In the genomic region with DNA sequence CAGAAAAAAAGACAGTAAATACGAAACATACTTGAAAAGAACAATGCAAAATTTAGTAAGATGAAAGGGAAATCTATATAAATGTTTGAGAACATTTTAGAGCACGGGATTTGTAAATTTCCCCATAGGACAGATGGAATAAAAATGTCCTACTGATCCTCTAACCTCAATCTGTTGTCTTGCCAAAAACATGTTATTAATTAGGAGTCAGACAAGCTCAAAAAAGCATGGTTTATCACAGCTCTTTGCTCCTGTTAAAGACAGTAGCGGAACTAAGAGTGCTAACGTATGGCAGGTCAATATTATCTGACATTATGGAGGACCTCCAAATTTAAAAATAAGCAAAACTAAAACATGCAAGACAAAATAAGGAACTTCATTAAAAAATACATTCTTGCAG, we compare ENCODE assay signal across 17 cellular contexts. TPM values are rescaled to one million over a fixed set of nuclear protein-coding genes. Genes with fewer than 3 reads are reported as not detected.
A peak's percentile ranks its signal among the peaks of the same experiment; 100 is the strongest.
DNase-seq lines count a peak whose midpoint lies in the region; ATAC-seq and TF ChIP-seq lines count a peak whose summit lies in the region.
"Had no signal": no experiment of that assay in that cellular context is flagged by ENCODE, and none has a peak within 500 bp of the region (broad histone marks: within the 10 kb centered on the region; RNA-seq: fewer than 3 reads in every experiment).

No MANE protein-coding gene starts in this region.

- H3K4me1 ChIP-seq in Caco-2 (peaks cover 21% of the 10 kb centered on the region), osteoblast (ENCODE audit: insufficient read depth, low read length) (peaks cover 13% of the 10 kb centered on the region), ovary (ENCODE audit: insufficient read depth) (peaks cover 9% of the 10 kb centered on the region)

- no peak for DNase-seq in Caco-2
- DNase-seq in HFFc6: no peak
- no peak for DNase-seq in endothelial cell (ENCODE audit: low spot score)
- DNase-seq in osteoblast (ENCODE audit: insufficient read length, low spot score, missing footprints): no peak
- DNase-seq in ovary: no peak
- DNase-seq in epidermal melanocyte (ENCODE audit: insufficient read length, low spot score): no peak
- DNase-seq: DMS153, EL, Karpas-422, MM.1S, NCI-H1105 treated with DMSO at 0.1 percent for 48 hours, NCI-H187 treated with DMSO at 0.1 percent for 48 hours, NCI-H2171, NCI-H82 had no signal

- CTCF ChIA-PET in Caco-2 (lab: Charles Lee): no interaction called here

- H3K27ac ChIP-seq in osteoblast (ENCODE audit: low read depth, low read length) (peak overlapping the region; percentile 27), ovary (no peak overlapping the region)
- H3K27ac ChIP-seq: BLaER1, GM23248 had no signal

- ATAC-seq in GM18519 (IDR thresholded peaks at IDR 0.05; ENCODE audit: low FRiP score, unreplicated experiment): no peak

- H3K9me3 Mint-ChIP-seq in Caco-2 (ENCODE audit: unreplicated experiment) (no peaks in the 10 kb centered on the region), HFFc6 (no peaks in the 10 kb centered on the region), endothelial cell (ENCODE audit: unreplicated experiment) (no peaks in the 10 kb centered on the region)

- intact Hi-C loops in Caco-2 (cut with micrococcal nuclease; ENCODE audit: unreplicated experiment) (no loop called here), ovary (cut with DNase I) (no loop called here)

- H3K4me1 Mint-ChIP-seq in Caco-2 (ENCODE audit: low read depth, unreplicated experiment) (peaks cover 2% of the 10 kb centered on the region), HFFc6 (ENCODE audit: low read depth) (peaks cover 7% of the 10 kb centered on the region), endothelial cell (ENCODE audit: unreplicated experiment) (peaks cover 3% of the 10 kb centered on the region)

- H3K4me3 Mint-ChIP-seq in Caco-2 (ENCODE audit: unreplicated experiment): no peak overlapping the region
- no peak overlapping the region for H3K4me3 Mint-ChIP-seq in HFFc6
- H3K4me3 Mint-ChIP-seq in endothelial cell (ENCODE audit: unreplicated experiment): no peak overlapping the region

- H3K9me3 ChIP-seq in Caco-2 (no peaks in the 10 kb centered on the region), osteoblast (ENCODE audit: low read depth, low read length) (no peaks in the 10 kb centered on the region), ovary (no peaks in the 10 kb centered on the region)
- H3K9me3 ChIP-seq: BLaER1 had no signal

- H3K27ac Mint-ChIP-seq in Caco-2 (ENCODE audit: unreplicated experiment) (peak overlapping the region; percentile 34), HFFc6 (peak overlapping the region; percentile 58), endothelial cell (ENCODE audit: unreplicated experiment) (peak overlapping the region; percentile 38)

- TF ChIP-seq CTCF in Caco-2 (IDR thresholded peaks at IDR 0.05; ENCODE audit: insufficient read depth in 1 of 2, low read depth in 1 of 2, low read length in 1 of 2, severe bottlenecking in 1 of 2, unreplicated experiment in 1 of 2) (no peak), HFFc6 (IDR thresholded peaks at IDR 0.05) (no peak), endothelial cell (IDR thresholded peaks at IDR 0.05; ENCODE audit: unreplicated experiment) (no peak), osteoblast (IDR thresholded peaks at IDR 0.05; ENCODE audit: extremely low read depth, low read depth, low read length) (no peak), ovary (IDR thresholded peaks at IDR 0.05) (no peak)

- peaks cover 2% of the 10 kb centered on the region for H4K20me1 ChIP-seq in osteoblast (ENCODE audit: insufficient read depth, low read length)
- H4K20me1 ChIP-seq: BLaER1 had no signal

- H3K27me3 Mint-ChIP-seq in Caco-2 (ENCODE audit: insufficient read depth, unreplicated experiment) (no peaks in the 10 kb centered on the region), HFFc6 (ENCODE audit: insufficient read depth) (no peaks in the 10 kb centered on the region; the same call in 1 of the 2 replicates), endothelial cell (ENCODE audit: unreplicated experiment) (no peaks in the 10 kb centered on the region)

- POLR2A ChIA-PET in Caco-2 (lab: Charles Lee): no interaction called here

- BruUV-seq in Caco-2 (replicated peaks; lab: Mats Ljungman, UMichigan): no TSS peak

- no peak overlapping the region for H3K4me3 ChIP-seq in Caco-2 (ENCODE audit: low read depth, low read length)
- no peak overlapping the region for H3K4me3 ChIP-seq in osteoblast (ENCODE audit: insufficient read depth, low read length)
- no peak overlapping the region for H3K4me3 ChIP-seq in ovary
- H3K4me3 ChIP-seq: BLaER1, GM23248 had no signal

- H2AFZ ChIP-seq in osteoblast (ENCODE audit: low read length): no peak overlapping the region
- H2AFZ ChIP-seq: GM23248 had no signal

- peaks cover 15% of the 10 kb centered on the region for H3K79me2 ChIP-seq in osteoblast (ENCODE audit: insufficient read depth, low read length)

- TF ChIP-seq POLR2A in ovary (IDR thresholded peaks at IDR 0.05): no peak

- H3K36me3 Mint-ChIP-seq in Caco-2 (ENCODE audit: insufficient read depth, unreplicated experiment) (peaks cover 52% of the 10 kb centered on the region), HFFc6 (ENCODE audit: low read depth) (peaks cover 46% of the 10 kb centered on the region), endothelial cell (ENCODE audit: low read depth, unreplicated experiment) (peaks cover 8% of the 10 kb centered on the region)

- H3K36me3 ChIP-seq in Caco-2 (ENCODE audit: control insufficient read depth, insufficient read depth, low read length) (no peaks in the 10 kb centered on the region), osteoblast (ENCODE audit: insufficient read depth, low read length) (peaks cover 40% of the 10 kb centered on the region), ovary (no peaks in the 10 kb centered on the region)

- WGBS in ovary, 3 donors: 70 to 76% (median 73%) methylated on average over 4 of the region's 4 CpGs

- no peaks in the 10 kb centered on the region for H3K27me3 ChIP-seq in Caco-2 (replicated peaks; ENCODE audit: control insufficient read depth, insufficient read depth, low read length)
- no peaks in the 10 kb centered on the region for H3K27me3 ChIP-seq in osteoblast (ENCODE audit: insufficient read depth, low read length)
- H3K27me3 ChIP-seq in ovary: no peaks in the 10 kb centered on the region
- H3K27me3 ChIP-seq: BLaER1 had no signal

- TF ChIP-seq EP300 in ovary (IDR thresholded peaks at IDR 0.05): no peak

- H3K4me2 ChIP-seq in osteoblast (ENCODE audit: insufficient read depth, low read length): no peak overlapping the region
- H3K4me2 ChIP-seq: BLaER1 had no signal

RNA-seq across cellular contexts. Expression of a gene that starts 12.9 kb away (rescaled TPM):
- total RNA-seq in Caco-2 (2022) (65.5 and 67.4 TPM in 2 replicates), endothelial cell (ENCODE audit: unreplicated experiment) (86.2 TPM), osteoblast (77.2 and 98.8 TPM in 2 replicates), ovary (10 to 100 TPM; 29.3 to 65.5 (median 33.8) TPM)
- 10 to 100 TPM; 70.9 to 98.7 (median 77.1) TPM for total RNA-seq in HFFc6 (2021; fragmentation: NEBNext Ultra II Directional; extraction: Animal tissue kit (Norgen Biotek cat#: 25700))
- 10 to 100 TPM; 14.1 to 18.6 TPM for polyA plus RNA-seq in ovary

RNA-seq across cellular contexts. Expression of a gene that starts 33.8 kb away (rescaled TPM):
- 12.0 and 12.3 TPM in 2 replicates for total RNA-seq in Caco-2 (2022)
- total RNA-seq in HFFc6 (2021; fragmentation: NEBNext Ultra II Directional; extraction: Animal tissue kit (Norgen Biotek cat#: 25700)): 10 to 100 TPM; 11.3 to 13.1 (median 12.1) TPM
- total RNA-seq in endothelial cell (ENCODE audit: unreplicated experiment): 31.1 TPM
- 15.9 and 17.4 TPM in 2 replicates for total RNA-seq in osteoblast
- 10 to 100 TPM; 20.3 to 36.7 (median 25.2) TPM for total RNA-seq in ovary
- 10 to 100 TPM; 17.9 to 18.5 TPM for polyA plus RNA-seq in ovary

RNA-seq across cellular contexts. Expression of a gene that starts 34.7 kb away (rescaled TPM):
- total RNA-seq in Caco-2 (2022) (159 and 164 TPM in 2 replicates), endothelial cell (ENCODE audit: unreplicated experiment) (87.8 TPM), osteoblast (153 and 220 TPM in 2 replicates), ovary (100 to 1,000 TPM in 1 of 7 donors, 10 to 100 TPM in 6; 53.5 to 101 (median 63.3) TPM)
- 100 to 1,000 TPM; 158 to 212 (median 194) TPM for total RNA-seq in HFFc6 (2021; fragmentation: NEBNext Ultra II Directional; extraction: Animal tissue kit (Norgen Biotek cat#: 25700))
- 100 to 1,000 TPM in 1 of 2 donors, 10 to 100 TPM in 1; 67.0 to 203 TPM for polyA plus RNA-seq in ovary
